8 cellular contexts compared by ENCODE assay signal in genomic region chr11:119103161-119103664, GRCh38. TPM values are rescaled to one million over a fixed set of nuclear protein-coding genes. Genes with fewer than 3 reads are reported as not detected.
DNase-seq lines count a peak whose midpoint lies in the region; ATAC-seq, FAIRE-seq and TF ChIP-seq lines count a peak whose summit lies in the region.
"Not testable (repeated sequence)": the region's sequence is repeated elsewhere in the genome, so short reads cannot be mapped to it uniquely, and the experiment has no call there.

No MANE protein-coding gene starts in this region.

- CTCF ChIA-PET in IMR-90 (lab: Yijun Ruan, JAX) (interaction anchor here (0.8 to 1.8 kb wide), 2 partner anchors 18 to 235 kb away, joined by 3 to 9 read pairs; no protein-coding TSS in a partner anchor), H1 (lab: Charles Lee; ENCODE audit: partially characterized antibody) (interaction anchor here (0.8 to 1.8 kb wide), 10 partner anchors 11 to 220 kb away, joined by 3 to 9 read pairs (median 4); partner anchors contain the start of gene VPS11)

- not testable (repeated sequence) for H2BK120ac ChIP-seq in IMR-90 (ENCODE audit: low read depth, low read length); H1 (replicated peaks; ENCODE audit: low read depth, low read length)

- H3K79me1 ChIP-seq in IMR-90 (ENCODE audit: low read depth in 1 of 2, low read length in 2 of 2): peaks cover 27 to 57% of the 10 kb centered on the region in 2 experiments
- H3K79me1 ChIP-seq in H1 (ENCODE audit: low read depth, low read length): not testable (repeated sequence)

- not testable (repeated sequence) for TF ChIP-seq POLR2A in IMR-90 (IDR thresholded peaks at IDR 0.05; ENCODE audit: low read depth, low read length); H1 (IDR thresholded peaks at IDR 0.05; ENCODE audit: control extremely low read depth in 1 of 2, low read depth in 2 of 2, low read length in 2 of 2)

- H4K91ac ChIP-seq in IMR-90 (ENCODE audit: insufficient read depth, low read depth, low read length): peak overlapping the region; percentile 38
- not testable (repeated sequence) for H4K91ac ChIP-seq in H1 (replicated peaks; ENCODE audit: insufficient read length, low read length)

- peak overlapping the region; percentile 81 for H2BK12ac ChIP-seq in H1 (ENCODE audit: low read depth, low read length)

- H2AK5ac ChIP-seq in IMR-90 (ENCODE audit: low read depth, low read length) (peak overlapping the region; percentile 78), H1 (ENCODE audit: low read depth, low read length) (0 out of 2 replicates have a peak overlapping the region, but pooled peaks have one; percentile 58)

- not testable (repeated sequence) for TF ChIP-seq CTCF in IMR-90 (conservative IDR thresholded peaks at IDR 0.05; ENCODE audit: low read depth, low read length); H1 (IDR thresholded peaks at IDR 0.05; ENCODE audit: control extremely low read depth in 1 of 3, insufficient read depth in 1 of 3, low read depth in 1 of 3, low read length in 3 of 3); neural crest cell (conservative IDR thresholded peaks at IDR 0.05)

- not testable (repeated sequence) for H4K20me1 ChIP-seq in BLaER1 treated with 17β-estradiol and CSF1 and Interleukin-3, amounts not matched to agents 10 nM and 100 nM; IMR-90 (ENCODE audit: insufficient read depth, low read length); H1 (replicated peaks in 1 of 2; ENCODE audit: control insufficient read depth in 1 of 2, insufficient read depth in 2 of 2, low read length in 2 of 2)

- WGBS in IMR-90 (ENCODE audit: extremely low coverage in 2 of 2, insufficient read length in 1 of 2), 2 experiments: 88% methylated on average over 5 of the region's 18 CpGs; no CpG with 5 or more reads in 1 of the 2 experiments
- WGBS in H1 (ENCODE audit: extremely low coverage in 1 of 2, insufficient coverage in 1 of 2, insufficient read length in 1 of 2, insufficient replicate concordance in 2 of 2, low coverage in 1 of 2, low lambda C conversion rate in 2 of 2, missing lambda C conversion rate in 1 of 2), 2 experiments: 91% methylated on average over 18 of the region's 18 CpGs; no CpG with 5 or more reads in 1 of the 2 experiments

- in situ Hi-C loops in IMR-90 (cut with MboI; ENCODE audit: low sequenced_read_pairs): loop anchor here (5.0 kb wide), 1 partner anchor 94 kb away; no protein-coding TSS in a partner anchor

- peaks cover 18% of the 10 kb centered on the region for H3K9me1 ChIP-seq in IMR-90 (ENCODE audit: insufficient read depth, low read length)

- H2AFZ ChIP-seq in IMR-90 (replicated peaks; ENCODE audit: low read length, poor library complexity): peak overlapping the region; percentile 35
- H2AFZ ChIP-seq in H1 (ENCODE audit: low read length): not testable (repeated sequence)

- H2AK9ac ChIP-seq in IMR-90 (replicated peaks; ENCODE audit: low read depth, low read length, poor library complexity): peak overlapping the region; percentile 94

- DNase-seq in IMR-90; T-helper 17 cell; activated naive CD8-positive, alpha-beta T cell treated with anti-CD3 and anti-CD28 coated beads, Interleukin-2, amount 10 ng/mL, durations not matched to agents 7 days and 5 days; H1 (ENCODE audit: low read depth in 1 of 2, low spot score in 2 of 2); neural crest cell (ENCODE audit: low read depth, low spot score); stimulated activated naive CD8-positive, alpha-beta T cell treated with anti-CD3 and anti-CD28 coated beads, Interleukin-15, amount 100 ng/mL, for 72 hours: not testable (repeated sequence)

- H3K18ac ChIP-seq in IMR-90 (ENCODE audit: low read depth, low read length): not testable (repeated sequence)
- H3K18ac ChIP-seq in H1 (ENCODE audit: extremely low read depth, low read length): peak overlapping the region; percentile 51; the same call in 1 of the 2 replicates

- H3K36me3 Mint-ChIP-seq in T-helper 17 cell (ENCODE audit: low read depth); activated naive CD8-positive, alpha-beta T cell treated with anti-CD3 and anti-CD28 coated beads, Interleukin-2, amount 10 ng/mL, durations not matched to agents 7 days and 5 days; neural crest cell (ENCODE audit: low read depth): not testable (repeated sequence)

- dilution Hi-C loops in IMR-90 (cut with HindIII; ENCODE audit: low sequenced_read_pairs, unreplicated experiment): not testable (repeated sequence)

- not testable (repeated sequence) for H3K9me3 Mint-ChIP-seq in activated naive CD8-positive, alpha-beta T cell treated with anti-CD3 and anti-CD28 coated beads, Interleukin-2, amount 10 ng/mL, durations not matched to agents 7 days and 5 days; neural crest cell; stimulated activated naive CD8-positive, alpha-beta T cell treated with anti-CD3 and anti-CD28 coated beads, Interleukin-15, amount 100 ng/mL, for 72 hours

- peak overlapping the region; percentile 93 for H3K4me3 Mint-ChIP-seq in T-helper 17 cell
- peak overlapping the region; percentile 95 for H3K4me3 Mint-ChIP-seq in activated naive CD8-positive, alpha-beta T cell treated with anti-CD3 and anti-CD28 coated beads, Interleukin-2, amount 10 ng/mL, durations not matched to agents 7 days and 5 days
- peak overlapping the region; percentile 59 for H3K4me3 Mint-ChIP-seq in neural crest cell
- peak overlapping the region; percentile 71 to 84 for H3K4me3 Mint-ChIP-seq in stimulated activated naive CD8-positive, alpha-beta T cell treated with anti-CD3 and anti-CD28 coated beads, Interleukin-15, amount 100 ng/mL, for 72 hours

- not testable (repeated sequence) for FAIRE-seq in H1 (lab: Jason Lieb, UNC)

- H4K8ac ChIP-seq in IMR-90 (ENCODE audit: low read depth in 2 of 2, low read length in 2 of 2): peak overlapping the region in 1 of 2 experiments; percentile 83; a peak in 3 of 4 replicates
- not testable (repeated sequence) for H4K8ac ChIP-seq in H1 (ENCODE audit: extremely low read depth, insufficient read depth, low read length)

- TF ChIP-seq RAD21 in IMR-90 (IDR thresholded peaks at IDR 0.05; ENCODE audit: low read length); H1 (IDR thresholded peaks at IDR 0.05 in 1 of 2, conservative IDR thresholded peaks at IDR 0.05 in 1 of 2; ENCODE audit: low read depth in 2 of 2, low read length in 2 of 2): not testable (repeated sequence)

- H3K79me2 ChIP-seq in H1 (ENCODE audit: control insufficient read depth in 1 of 2, insufficient read depth in 2 of 2, low read length in 2 of 2): peaks cover 0 to 12% of the 10 kb centered on the region in 2 experiments; a peak in 2 of 4 replicates

- H3K4ac ChIP-seq in IMR-90 (ENCODE audit: low read depth, low read length): peak overlapping the region; percentile 82
- H3K4ac ChIP-seq in H1 (replicated peaks; ENCODE audit: insufficient read length, low read depth, low read length): not testable (repeated sequence)

- H2BK15ac ChIP-seq in IMR-90 (ENCODE audit: low read depth, low read length); H1 (ENCODE audit: low read length): not testable (repeated sequence)

- H3K4me1 Mint-ChIP-seq in T-helper 17 cell (peaks cover 33% of the 10 kb centered on the region), neural crest cell (peaks cover 45% of the 10 kb centered on the region)
- peaks cover 26% of the 10 kb centered on the region for H3K4me1 Mint-ChIP-seq in activated naive CD8-positive, alpha-beta T cell treated with anti-CD3 and anti-CD28 coated beads, Interleukin-2, amount 10 ng/mL, durations not matched to agents 7 days and 5 days
- H3K4me1 Mint-ChIP-seq in stimulated activated naive CD8-positive, alpha-beta T cell treated with anti-CD3 and anti-CD28 coated beads, Interleukin-15, amount 100 ng/mL, for 72 hours: peaks cover 47% of the 10 kb centered on the region

- H3K4me1 ChIP-seq in BLaER1 treated with 17β-estradiol and CSF1 and Interleukin-3, amounts not matched to agents 10 nM and 100 nM: peaks cover 62 to 71% (median 68%) of the 10 kb centered on the region in 10 experiments
- not testable (repeated sequence) for H3K4me1 ChIP-seq in IMR-90 (ENCODE audit: control insufficient read depth, insufficient read depth, low read length)
- H3K4me1 ChIP-seq in H1 (replicated peaks in 1 of 4; ENCODE audit: control insufficient read depth in 3 of 4, insufficient read depth in 4 of 4, low read length in 3 of 4) (peaks cover 3 to 25% (median 7%) of the 10 kb centered on the region in 4 experiments), iPS-20b (ENCODE audit: insufficient read depth, low read length) (peaks cover 17% of the 10 kb centered on the region; the same call in 1 of the 2 replicates)

- POLR2A ChIA-PET in IMR-90 (lab: Charles Lee; ENCODE audit: unreplicated experiment) (interaction anchor here (0.7 to 1.5 kb wide), 2 partner anchors 19 to 235 kb away, joined by 6 to 9 read pairs; partner anchors contain the start of gene HMBS), H1 (lab: Charles Lee; ENCODE audit: partially characterized antibody) (interaction anchor here (0.8 to 2.1 kb wide), 9 partner anchors 13 to 213 kb away, joined by 3 to 17 read pairs (median 6); partner anchors contain the start of genes HINFP, HMBS, MCAM and TRAPPC4)
- POLR2A ChIA-PET in activated naive CD8-positive, alpha-beta T cell treated with anti-CD3 and anti-CD28 coated beads, Interleukin-2, amount 10 ng/mL, durations not matched to agents 7 days and 5 days (lab: Charles Lee): interaction anchor here (1.6 to 2.5 kb wide), 6 partner anchors 9 to 66 kb away, joined by 5 to 27 read pairs (median 18); partner anchors contain the start of genes HINFP, HMBS, HYOU1 and NLRX1

- peaks cover 2 to 10% (median 5%) of the 10 kb centered on the region in 11 experiments for H3K36me3 ChIP-seq in BLaER1 treated with 17β-estradiol and CSF1 and Interleukin-3, amounts not matched to agents 10 nM and 100 nM
- not testable (repeated sequence) for H3K36me3 ChIP-seq in IMR-90 (ENCODE audit: control insufficient read depth, insufficient read depth, low read length); H1 (ENCODE audit: control insufficient read depth in 2 of 4, insufficient read depth in 4 of 4, low read length in 3 of 4); iPS-20b (ENCODE audit: insufficient read depth, low read depth, low read length)

- not testable (repeated sequence) for H3K27me3 Mint-ChIP-seq in T-helper 17 cell; activated naive CD8-positive, alpha-beta T cell treated with anti-CD3 and anti-CD28 coated beads, Interleukin-2, amount 10 ng/mL, durations not matched to agents 7 days and 5 days; neural crest cell (ENCODE audit: low read depth); stimulated activated naive CD8-positive, alpha-beta T cell treated with anti-CD3 and anti-CD28 coated beads, Interleukin-15, amount 100 ng/mL, for 72 hours

- H3K9ac ChIP-seq in BLaER1 treated with 17β-estradiol and CSF1 and Interleukin-3, amounts not matched to agents 10 nM and 100 nM: peak overlapping the region; percentile 80 to 95 (median 88); a peak in 20 of 22 replicates
- H3K9ac ChIP-seq in IMR-90 (ENCODE audit: low read depth, low read length): not testable (repeated sequence)
- peak overlapping the region in 1 of 4 experiments; percentile 2; a peak in 1 of 7 replicates for H3K9ac ChIP-seq in H1 (replicated peaks in 1 of 4; ENCODE audit: extremely low read depth in 1 of 4, low read depth in 3 of 4, low read length in 3 of 4)
- H3K9ac ChIP-seq in iPS-20b (ENCODE audit: low read depth, low read length): peak overlapping the region; percentile 94; the same call in 1 of the 2 replicates

- H3K4me2 ChIP-seq in BLaER1 treated with 17β-estradiol and CSF1 and Interleukin-3, amounts not matched to agents 10 nM and 100 nM: peak overlapping the region; percentile 93 to 100 (median 99)
- not testable (repeated sequence) for H3K4me2 ChIP-seq in IMR-90 (ENCODE audit: low read depth, low read length)
- H3K4me2 ChIP-seq in H1 (ENCODE audit: insufficient read depth in 1 of 2, low read depth in 2 of 2, low read length in 2 of 2): peak overlapping the region; percentile 92 to 98

- not testable (repeated sequence) for TF ChIP-seq EP300 in H1 (IDR thresholded peaks at IDR 0.05; ENCODE audit: borderline replicate concordance in 1 of 2, low read depth in 2 of 2, low read length in 2 of 2)

- H3K4me3 ChIP-seq in BLaER1 treated with 17β-estradiol and CSF1 and Interleukin-3, amounts not matched to agents 10 nM and 100 nM: peak overlapping the region; percentile 70 to 96 (median 88); a peak in 17 of 20 replicates
- not testable (repeated sequence) for H3K4me3 ChIP-seq in IMR-90 (ENCODE audit: insufficient read depth, low read depth, low read length)
- peak overlapping the region in 1 of 4 experiments; percentile 90; a peak in 2 of 8 replicates for H3K4me3 ChIP-seq in H1 (ENCODE audit: extremely low read depth in 1 of 4, insufficient read depth in 2 of 4, low read depth in 3 of 4, low read length in 4 of 4)
- peak overlapping the region; percentile 90; the same call in 1 of the 2 replicates for H3K4me3 ChIP-seq in iPS-20b (ENCODE audit: low read length)

- H2BK5ac ChIP-seq in IMR-90 (ENCODE audit: low read depth, low read length, poor library complexity, severe bottlenecking); H1 (ENCODE audit: low read depth, low read length): not testable (repeated sequence)

- not testable (repeated sequence) for ATAC-seq in IMR-90 (ENCODE audit: low read depth); T-helper 17 cell; activated naive CD8-positive, alpha-beta T cell treated with anti-CD3 and anti-CD28 coated beads, Interleukin-2, amount 10 ng/mL, durations not matched to agents 7 days and 5 days (ENCODE audit: low read depth); stimulated activated naive CD8-positive, alpha-beta T cell treated with anti-CD3 and anti-CD28 coated beads, Interleukin-15, amount 100 ng/mL, for 72 hours

- H3K27ac ChIP-seq in BLaER1 treated with 17β-estradiol and CSF1 and Interleukin-3, amounts not matched to agents 10 nM and 100 nM: peak overlapping the region in 10 of 11 experiments; percentile 8 to 99 (median 97); a peak in 18 of 22 replicates
- H3K27ac ChIP-seq in IMR-90 (ENCODE audit: insufficient read depth, low read length): peak overlapping the region; percentile 13; the same call in 1 of the 2 replicates
- not testable (repeated sequence) for H3K27ac ChIP-seq in H1 (ENCODE audit: low read depth, low read length); iPS-20b (ENCODE audit: low read length)

- not testable (repeated sequence) for H3K9me3 ChIP-seq in BLaER1 treated with 17β-estradiol and CSF1 and Interleukin-3, amounts not matched to agents 10 nM and 100 nM (replicated peaks in 1 of 11); IMR-90 (ENCODE audit: control insufficient read depth, insufficient read depth, low read length); T-helper 17 cell (ENCODE audit: control insufficient read depth, low read length, poor library complexity, severe bottlenecking); H1 (ENCODE audit: insufficient read depth in 2 of 2, low read depth in 1 of 2, low read length in 1 of 2); iPS-20b (ENCODE audit: insufficient read depth, low read depth, low read length)

- H3K14ac ChIP-seq in IMR-90 (replicated peaks; ENCODE audit: low read depth, low read length); H1 (ENCODE audit: insufficient read length): not testable (repeated sequence)

- H3K23ac ChIP-seq in IMR-90 (ENCODE audit: low read depth, low read length); H1 (ENCODE audit: insufficient read length): not testable (repeated sequence)

- peaks cover 29% of the 10 kb centered on the region for H3K23me2 ChIP-seq in H1 (ENCODE audit: low read depth, low read length)

- H3K27me3 ChIP-seq in BLaER1 treated with 17β-estradiol and CSF1 and Interleukin-3, amounts not matched to agents 10 nM and 100 nM; IMR-90 (ENCODE audit: control insufficient read depth, insufficient read depth, low read length); H1 (replicated peaks in 1 of 4; ENCODE audit: control insufficient read depth in 3 of 4, extremely low read depth in 1 of 4, insufficient read depth in 3 of 4, low read length in 3 of 4); iPS-20b (ENCODE audit: insufficient read depth, low read length): not testable (repeated sequence)

- not testable (repeated sequence) for H3K56ac ChIP-seq in IMR-90 (ENCODE audit: extremely low read depth, insufficient read depth, low read length); H1 (replicated peaks; ENCODE audit: insufficient read length, low read depth, low read length)

- not testable (repeated sequence) for H2BK20ac ChIP-seq in IMR-90 (ENCODE audit: low read depth, low read length); H1 (ENCODE audit: low read length)

- H3K27ac Mint-ChIP-seq in T-helper 17 cell: peak overlapping the region; percentile 97
- peak overlapping the region; percentile 99 for H3K27ac Mint-ChIP-seq in activated naive CD8-positive, alpha-beta T cell treated with anti-CD3 and anti-CD28 coated beads, Interleukin-2, amount 10 ng/mL, durations not matched to agents 7 days and 5 days
- H3K27ac Mint-ChIP-seq in neural crest cell (ENCODE audit: unreplicated experiment); stimulated activated naive CD8-positive, alpha-beta T cell treated with anti-CD3 and anti-CD28 coated beads, Interleukin-15, amount 100 ng/mL, for 72 hours: not testable (repeated sequence)

- not testable (repeated sequence) for BruUV-seq in IMR-90 (replicated peaks; lab: Mats Ljungman, UMichigan)

- H4K5ac ChIP-seq in IMR-90 (ENCODE audit: low read depth, low read length): peak overlapping the region; percentile 18; the same call in 1 of the 2 replicates
- not testable (repeated sequence) for H4K5ac ChIP-seq in H1 (ENCODE audit: insufficient read length, low read depth, low read length)

- intact Hi-C loops in IMR-90 (cut with micrococcal nuclease): loop anchor here (2.0 to 10.0 kb wide), 2 partner anchors 94 to 372 kb away; no protein-coding TSS in a partner anchor

RNA-seq across cellular contexts. Expression of gene DPAGT1, which starts 1.6 kb away (rescaled TPM):
- 13.6 and 15.2 TPM in 2 replicates for total RNA-seq in IMR-90 (2012; rRNA removed)
- 51.2 and 53.4 TPM in 2 replicates for polyA plus RNA-seq in IMR-90 (2012; rRNA removed)
- polyA plus RNA-seq in IMR-90 (2012; cell fraction: cytosol; rRNA removed): 20.2 and 25.9 TPM in 2 replicates
- polyA plus RNA-seq in IMR-90 (2012; cell fraction: nucleus; rRNA removed; ENCODE audit: low replicate concordance): 105 and 155 TPM in 2 replicates
- 10 to 100 TPM; 18.9 to 20.5 TPM for total RNA-seq in T-helper 17 cell
- total RNA-seq in activated naive CD8-positive, alpha-beta T cell treated with anti-CD3 and anti-CD28 coated beads, Interleukin-2, amount 10 ng/mL, durations not matched to agents 7 days and 5 days: 10 to 100 TPM; 43.2 to 56.1 TPM
- 59.8 and 62.9 TPM in 2 replicates for total RNA-seq in H1 (2021; fragmentation: NEBNext Ultra II Directional; extraction: Animal tissue kit (Norgen Biotek cat#: 25700))
- 207 and 236 TPM in 2 replicates for polyA plus RNA-seq in H1 (2011; rRNA removed)
- polyA plus RNA-seq in H1 (2011; cell fraction: cytosol; rRNA removed): 120 TPM
- 164 TPM for polyA plus RNA-seq in H1 (2011; cell fraction: nucleus; rRNA removed)
- 53.0 to 62.4 TPM (median 60.8 TPM) in 4 replicates for polyA plus RNA-seq in H1 (2012, experiment 1 of 2)
- 65.1 TPM for polyA plus RNA-seq in H1 (2012, experiment 2 of 2)
- polyA plus RNA-seq in H1 (2013, experiment 1 of 2): 100 TPM
- polyA plus RNA-seq in H1 (2013, experiment 2 of 2): 99.2 TPM
- 125 and 138 TPM in 2 replicates for polyA minus RNA-seq in H1 (2011; rRNA and poly(A)+ RNA removed)
- polyA minus RNA-seq in H1 (2011; cell fraction: cytosol; rRNA and poly(A)+ RNA removed): 43.4 TPM
- polyA minus RNA-seq in H1 (2011; cell fraction: nucleus; rRNA and poly(A)+ RNA removed): 64.8 TPM
- 48.8 and 49.5 TPM in 2 replicates for total RNA-seq in neural crest cell

RNA-seq across cellular contexts. Expression of gene C2CD2L, which starts 3.9 kb away (rescaled TPM):
- total RNA-seq in IMR-90 (2012; rRNA removed) (2.2 TPM in 2 replicates), T-helper 17 cell (10 to 100 TPM; 20.9 to 24.6 TPM), neural crest cell (9.8 and 10.0 TPM in 2 replicates)
- polyA plus RNA-seq in IMR-90 (2012; rRNA removed) (8.7 and 9.5 TPM in 2 replicates), H1 (2011; rRNA removed) (2.5 and 3.4 TPM in 2 replicates)
- polyA plus RNA-seq in IMR-90 (2012; cell fraction: cytosol; rRNA removed): 3.7 and 6.9 TPM in 2 replicates
- 14.8 and 29.4 TPM in 2 replicates for polyA plus RNA-seq in IMR-90 (2012; cell fraction: nucleus; rRNA removed; ENCODE audit: low replicate concordance)
- total RNA-seq in activated naive CD8-positive, alpha-beta T cell treated with anti-CD3 and anti-CD28 coated beads, Interleukin-2, amount 10 ng/mL, durations not matched to agents 7 days and 5 days: 10 to 100 TPM; 32.2 to 32.6 TPM
- 3.3 and 4.0 TPM in 2 replicates for total RNA-seq in H1 (2021; fragmentation: NEBNext Ultra II Directional; extraction: Animal tissue kit (Norgen Biotek cat#: 25700))
- 2.4 TPM for polyA plus RNA-seq in H1 (2011; cell fraction: cytosol; rRNA removed)
- 10.6 TPM for polyA plus RNA-seq in H1 (2011; cell fraction: nucleus; rRNA removed)
- 2.4 to 3.1 TPM (median 2.9 TPM) in 4 replicates for polyA plus RNA-seq in H1 (2012, experiment 1 of 2)
- polyA plus RNA-seq in H1 (2012, experiment 2 of 2): 1.8 TPM
- polyA plus RNA-seq in H1 (2013, experiment 1 of 2): 3.9 TPM
- polyA plus RNA-seq in H1 (2013, experiment 2 of 2): 3.4 TPM
- polyA minus RNA-seq in H1 (2011; rRNA and poly(A)+ RNA removed): 2.8 and 3.4 TPM in 2 replicates
- 3.7 TPM for polyA minus RNA-seq in H1 (2011; cell fraction: cytosol; rRNA and poly(A)+ RNA removed)
- 4.6 TPM for polyA minus RNA-seq in H1 (2011; cell fraction: nucleus; rRNA and poly(A)+ RNA removed)

RNA-seq across cellular contexts. Expression of gene HINFP, which starts 18.2 kb away (rescaled TPM):
- total RNA-seq in IMR-90 (2012; rRNA removed) (8.1 and 9.1 TPM in 2 replicates), T-helper 17 cell (10 to 100 TPM; 22.3 to 26.1 TPM), neural crest cell (38.5 and 38.6 TPM in 2 replicates)
- polyA plus RNA-seq in IMR-90 (2012; rRNA removed) (12.8 and 15.3 TPM in 2 replicates), H1 (2011; rRNA removed) (37.3 and 41.2 TPM in 2 replicates)
- polyA plus RNA-seq in IMR-90 (2012; cell fraction: cytosol; rRNA removed): 6.9 and 8.2 TPM in 2 replicates
- 64.4 and 75.1 TPM in 2 replicates for polyA plus RNA-seq in IMR-90 (2012; cell fraction: nucleus; rRNA removed; ENCODE audit: low replicate concordance)
- 10 to 100 TPM; 52.4 to 52.6 TPM for total RNA-seq in activated naive CD8-positive, alpha-beta T cell treated with anti-CD3 and anti-CD28 coated beads, Interleukin-2, amount 10 ng/mL, durations not matched to agents 7 days and 5 days
- 35.0 and 36.6 TPM in 2 replicates for total RNA-seq in H1 (2021; fragmentation: NEBNext Ultra II Directional; extraction: Animal tissue kit (Norgen Biotek cat#: 25700))
- polyA plus RNA-seq in H1 (2011; cell fraction: cytosol; rRNA removed): 42.7 TPM
- polyA plus RNA-seq in H1 (2011; cell fraction: nucleus; rRNA removed): 75.6 TPM
- polyA plus RNA-seq in H1 (2012, experiment 1 of 2): 21.7 to 33.1 TPM (median 27.9 TPM) in 4 replicates
- 15.8 TPM for polyA plus RNA-seq in H1 (2012, experiment 2 of 2)
- polyA plus RNA-seq in H1 (2013, experiment 1 of 2): 21.5 TPM
- 19.9 TPM for polyA plus RNA-seq in H1 (2013, experiment 2 of 2)
- polyA minus RNA-seq in H1 (2011; rRNA and poly(A)+ RNA removed): 55.7 and 67.4 TPM in 2 replicates
- 22.5 TPM for polyA minus RNA-seq in H1 (2011; cell fraction: cytosol; rRNA and poly(A)+ RNA removed)
- polyA minus RNA-seq in H1 (2011; cell fraction: nucleus; rRNA and poly(A)+ RNA removed): 48.1 TPM

RNA-seq across cellular contexts. Expression of gene HMBS, which starts 18.5 kb away (rescaled TPM):
- 13.9 and 17.9 TPM in 2 replicates for total RNA-seq in IMR-90 (2012; rRNA removed)
- polyA plus RNA-seq in IMR-90 (2012; rRNA removed): 55.3 and 59.5 TPM in 2 replicates
- 48.3 and 54.5 TPM in 2 replicates for polyA plus RNA-seq in IMR-90 (2012; cell fraction: cytosol; rRNA removed)
- polyA plus RNA-seq in IMR-90 (2012; cell fraction: nucleus; rRNA removed; ENCODE audit: low replicate concordance): 58.5 and 77.5 TPM in 2 replicates
- 1 to 10 TPM; 8.7 to 9.1 TPM for total RNA-seq in T-helper 17 cell
- total RNA-seq in activated naive CD8-positive, alpha-beta T cell treated with anti-CD3 and anti-CD28 coated beads, Interleukin-2, amount 10 ng/mL, durations not matched to agents 7 days and 5 days: 10 to 100 TPM; 18.0 to 18.8 TPM
- total RNA-seq in H1 (2021; fragmentation: NEBNext Ultra II Directional; extraction: Animal tissue kit (Norgen Biotek cat#: 25700)): 65.5 and 69.3 TPM in 2 replicates
- 104 and 109 TPM in 2 replicates for polyA plus RNA-seq in H1 (2011; rRNA removed)
- polyA plus RNA-seq in H1 (2011; cell fraction: cytosol; rRNA removed): 123 TPM
- 128 TPM for polyA plus RNA-seq in H1 (2011; cell fraction: nucleus; rRNA removed)
- 65.2 to 89.7 TPM (median 83.7 TPM) in 4 replicates for polyA plus RNA-seq in H1 (2012, experiment 1 of 2)
- polyA plus RNA-seq in H1 (2012, experiment 2 of 2): 110 TPM
- 45.1 TPM for polyA plus RNA-seq in H1 (2013, experiment 1 of 2)
- 44.1 TPM for polyA plus RNA-seq in H1 (2013, experiment 2 of 2)
- polyA minus RNA-seq in H1 (2011; rRNA and poly(A)+ RNA removed): 78.6 and 79.0 TPM in 2 replicates
- 51.2 TPM for polyA minus RNA-seq in H1 (2011; cell fraction: cytosol; rRNA and poly(A)+ RNA removed)
- polyA minus RNA-seq in H1 (2011; cell fraction: nucleus; rRNA and poly(A)+ RNA removed): 44.6 TPM
- 55.5 and 58.4 TPM in 2 replicates for total RNA-seq in neural crest cell

RNA-seq across cellular contexts. Expression of gene VPS11, which starts 35.6 kb away (rescaled TPM):
- total RNA-seq in IMR-90 (2012; rRNA removed): 22.2 and 30.5 TPM in 2 replicates
- polyA plus RNA-seq in IMR-90 (2012; rRNA removed): 19.7 and 20.7 TPM in 2 replicates
- polyA plus RNA-seq in IMR-90 (2012; cell fraction: cytosol; rRNA removed): 5.4 and 10.1 TPM in 2 replicates
- 39.5 and 40.0 TPM in 2 replicates for polyA plus RNA-seq in IMR-90 (2012; cell fraction: nucleus; rRNA removed; ENCODE audit: low replicate concordance)
- total RNA-seq in T-helper 17 cell: 10 to 100 TPM; 58.3 to 68.0 TPM
- total RNA-seq in activated naive CD8-positive, alpha-beta T cell treated with anti-CD3 and anti-CD28 coated beads, Interleukin-2, amount 10 ng/mL, durations not matched to agents 7 days and 5 days: 10 to 100 TPM; 41.2 to 46.2 TPM
- total RNA-seq in H1 (2021; fragmentation: NEBNext Ultra II Directional; extraction: Animal tissue kit (Norgen Biotek cat#: 25700)): 15.5 and 16.6 TPM in 2 replicates
- 13.1 and 14.8 TPM in 2 replicates for polyA plus RNA-seq in H1 (2011; rRNA removed)
- 13.1 TPM for polyA plus RNA-seq in H1 (2011; cell fraction: cytosol; rRNA removed)
- polyA plus RNA-seq in H1 (2011; cell fraction: nucleus; rRNA removed): 35.9 TPM
- 26.0 to 28.1 TPM (median 27.0 TPM) in 4 replicates for polyA plus RNA-seq in H1 (2012, experiment 1 of 2)
- polyA plus RNA-seq in H1 (2012, experiment 2 of 2): 18.7 TPM
- polyA plus RNA-seq in H1 (2013, experiment 1 of 2): 18.1 TPM
- 15.6 TPM for polyA plus RNA-seq in H1 (2013, experiment 2 of 2)
- 16.9 and 23.9 TPM in 2 replicates for polyA minus RNA-seq in H1 (2011; rRNA and poly(A)+ RNA removed)
- polyA minus RNA-seq in H1 (2011; cell fraction: cytosol; rRNA and poly(A)+ RNA removed): 8.8 TPM
- 13.5 TPM for polyA minus RNA-seq in H1 (2011; cell fraction: nucleus; rRNA and poly(A)+ RNA removed)
- 30.6 and 35.4 TPM in 2 replicates for total RNA-seq in neural crest cell
